8 cellular contexts compared by ENCODE assay signal in the genomic region with DNA sequence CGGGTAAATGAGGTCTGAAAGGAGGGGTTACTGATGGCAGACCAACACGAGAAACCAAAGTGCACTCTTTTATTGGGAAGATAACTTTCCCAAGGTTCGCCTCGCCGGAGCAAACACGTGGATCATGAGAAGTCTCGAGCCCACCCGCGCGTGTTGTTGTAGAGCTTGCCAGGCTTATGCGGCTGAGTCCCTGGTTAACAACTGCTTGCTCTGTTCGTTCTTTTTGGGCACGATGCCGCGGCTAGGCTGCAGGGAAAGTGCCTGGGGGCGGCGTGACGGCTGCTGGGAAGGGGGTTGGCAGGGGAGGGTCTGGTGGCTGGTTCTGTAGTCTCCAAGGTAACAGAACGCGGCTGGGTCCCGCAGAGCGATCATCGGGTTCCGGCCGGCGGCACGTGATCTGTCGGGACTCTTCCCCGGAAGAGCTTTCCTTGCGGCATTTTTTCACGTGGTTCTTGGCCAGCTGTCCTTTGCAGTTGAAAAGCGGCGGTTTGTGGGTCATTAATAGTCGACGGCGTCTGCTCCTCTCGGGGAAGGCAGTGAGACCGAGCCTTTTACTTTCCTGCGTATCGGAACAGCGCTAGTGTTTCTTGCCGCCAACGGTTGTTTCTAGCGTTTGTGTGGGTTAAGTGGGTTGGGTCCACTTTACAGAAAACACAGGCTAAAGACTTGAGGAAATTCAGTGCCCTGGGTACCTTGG.
DNase-seq lines count a peak whose midpoint lies in the region; ATAC-seq and TF ChIP-seq lines count a peak whose summit lies in the region.

No MANE protein-coding gene starts in this region.

- no peak for TF ChIP-seq CTCF in DND-41 (IDR thresholded peaks at IDR 0.05; ENCODE audit: borderline replicate concordance, extremely low read depth, low read length, poor library complexity, severe bottlenecking)

- peaks cover 78% of the 10 kb centered on the region for H3K4me1 ChIP-seq in DND-41 (ENCODE audit: insufficient read depth, low read length)

- H3K9me3 ChIP-seq in DND-41 (ENCODE audit: insufficient read depth, low read length, severe bottlenecking), result no peaks in the 10 kb centered on the region

- peak overlapping the region; percentile 87 for H3K4me2 ChIP-seq in DND-41 (ENCODE audit: insufficient read depth, low read length)

- H3K4me3 ChIP-seq in DND-41 (ENCODE audit: low read depth in 1 of 2, low read length in 2 of 2), result peak overlapping the region; percentile 44 to 69

- peak overlapping the region; percentile 71 for H2AFZ ChIP-seq in DND-41 (ENCODE audit: low read depth, low read length)

- H3K36me3 ChIP-seq in DND-41 (ENCODE audit: insufficient read depth, low read length), result no peaks in the 10 kb centered on the region

- DNase-seq in DND-41 (peak; percentile 88), NCI-H526 (lab: John Stamatoyannopoulos, UW) (peak; percentile 86 to 92), dedifferentiated amniotic fluid mesenchymal stem cell (ENCODE audit: extremely low spot score) (peak; percentile 79), left kidney (ENCODE audit: low read depth, low spot score) (peak; percentile 90)
- peak; percentile 71 for DNase-seq in activated CD4-positive, alpha-beta T cell treated with anti-CD3 and anti-CD28 coated beads, Interleukin-2, amount 50 U/mL, for 1 hour
- DNase-seq in stimulated activated CD4-positive, alpha-beta T cell treated with anti-CD3 and anti-CD28 coated beads, Interleukin-1b, Interleukin-23, amount 100 ng/mL, for 24 hours (ENCODE audit: low read depth in 4 of 4, low spot score in 1 of 4), result peak; percentile 37 to 50 (median 44)

- ATAC-seq in DND-41 (ENCODE audit: insufficient read depth, low read depth) (peak; percentile 73), HG02885 (IDR thresholded peaks at IDR 0.05; ENCODE audit: poor library complexity, unreplicated experiment) (peak; percentile 53), HG03457 (IDR thresholded peaks at IDR 0.05; ENCODE audit: unreplicated experiment) (no peak)

- peaks cover 4% of the 10 kb centered on the region for H4K20me1 ChIP-seq in DND-41 (ENCODE audit: insufficient read depth, low read length)

- H3K27ac ChIP-seq in DND-41 (ENCODE audit: low read length), result peak overlapping the region; percentile 99

- H3K27me3 ChIP-seq in DND-41 (ENCODE audit: insufficient read depth, low read length, poor library complexity), result no peaks in the 10 kb centered on the region

- H3K79me2 ChIP-seq in DND-41 (ENCODE audit: insufficient read depth, low read length), result peaks cover 61% of the 10 kb centered on the region

- peak overlapping the region; percentile 86 for H3K9ac ChIP-seq in DND-41 (ENCODE audit: low read depth, low read length)
